In genomic region chr13:75724742-75725504, GRCh38 we compare ENCODE assay signal across 15 cellular contexts.
A peak's percentile ranks its signal among the peaks of the same experiment; 100 is the strongest.
DNase-seq lines count a peak whose midpoint lies in the region; ATAC-seq and TF ChIP-seq lines count a peak whose summit lies in the region.
"Had no signal": no experiment of that assay in that cellular context is flagged by ENCODE, and none has a peak within 500 bp of the region (broad histone marks: within the 10 kb centered on the region; RNA-seq: fewer than 3 reads in every experiment).

No MANE protein-coding gene starts in this region.

- H3K4me1 Mint-ChIP-seq in chondrocyte (ENCODE audit: low read depth), result peaks cover 44% of the 10 kb centered on the region
- H3K4me1 Mint-ChIP-seq: activated CD4-positive, alpha-beta T cell treated with anti-CD3 and anti-CD28 coated beads, Interleukin-2, amount 10 ng/mL, durations not matched to agents 24 days and 14 days had no signal

- no peak for TF ChIP-seq CTCF in chondrocyte (IDR thresholded peaks at IDR 0.05)
- TF ChIP-seq CTCF in omental fat pad (IDR thresholded peaks at IDR 0.05), result no peak

- H3K27ac ChIP-seq in muscle layer of duodenum (ENCODE audit: low read length), result peak overlapping the region; percentile 6
- no peak overlapping the region for H3K27ac ChIP-seq in substantia nigra (ENCODE audit: low read depth, low read length, poor library complexity, severe bottlenecking)
- H3K27ac ChIP-seq: parathyroid adenoma had no signal

- peak overlapping the region; percentile 57 for H3K27ac Mint-ChIP-seq in chondrocyte (ENCODE audit: unreplicated experiment)
- H3K27ac Mint-ChIP-seq: activated CD4-positive, alpha-beta T cell treated with anti-CD3 and anti-CD28 coated beads, Interleukin-2, amount 10 ng/mL, durations not matched to agents 24 days and 14 days had no signal

- no peaks in the 10 kb centered on the region for H3K27me3 Mint-ChIP-seq in chondrocyte (ENCODE audit: low read depth)
- H3K27me3 Mint-ChIP-seq: activated CD4-positive, alpha-beta T cell treated with anti-CD3 and anti-CD28 coated beads, Interleukin-2, amount 10 ng/mL, durations not matched to agents 24 days and 14 days had no signal

- ATAC-seq in omental fat pad (ENCODE audit: low FRiP score), result no peak
- ATAC-seq: body of pancreas had no signal

- DNase-seq in DMS153 treated with DMSO at 0.1 percent for 48 hours (lab: John Stamatoyannopoulos, UW; ENCODE audit: unreplicated experiment), result peak; percentile 55
- DNase-seq in NCI-H1436 treated with DMSO at 0.1 percent for 48 hours (lab: John Stamatoyannopoulos, UW), result peak; percentile 40
- no peak for DNase-seq in chondrocyte (ENCODE audit: low spot score)
- DNase-seq in substantia nigra (lab: John Stamatoyannopoulos, UW), result no peak
- no peak for DNase-seq in omental fat pad (ENCODE audit: low spot score)
- no peak for DNase-seq in SKM-1 (lab: John Stamatoyannopoulos, UW; ENCODE audit: unreplicated experiment)
- no peak for DNase-seq in ACHN
- DNase-seq: activated CD4-positive, alpha-beta T cell treated with anti-CD3 and anti-CD28 coated beads, Interleukin-2, amount 10 ng/mL, durations not matched to agents 24 days and 14 days; body of pancreas; hypothalamus; stimulated activated CD4-positive, alpha-beta T cell treated with anti-CD3 and anti-CD28 coated beads, Interleukin-4, amount 100 ng/mL, for 24 hours; stimulated activated naive CD4-positive, alpha-beta T cell; SW 1271 had no signal

- H3K36me3 ChIP-seq in muscle layer of duodenum (ENCODE audit: control insufficient read depth in 1 of 2, insufficient read depth in 2 of 2, low read length in 2 of 2), result no peaks in the 10 kb centered on the region

- no peaks in the 10 kb centered on the region for H3K27me3 ChIP-seq in muscle layer of duodenum (ENCODE audit: low read depth, low read length)
- H3K27me3 ChIP-seq: body of pancreas had no signal

- no peaks in the 10 kb centered on the region for H3K9me3 ChIP-seq in muscle layer of duodenum (ENCODE audit: control insufficient read depth in 1 of 2, low read length in 2 of 2)
- H3K9me3 ChIP-seq: body of pancreas had no signal

- no peak overlapping the region for H3K4me3 Mint-ChIP-seq in chondrocyte (ENCODE audit: unreplicated experiment)
- H3K4me3 Mint-ChIP-seq: activated CD4-positive, alpha-beta T cell treated with anti-CD3 and anti-CD28 coated beads, Interleukin-2, amount 10 ng/mL, durations not matched to agents 24 days and 14 days had no signal

- no peaks in the 10 kb centered on the region for H3K4me1 ChIP-seq in muscle layer of duodenum (ENCODE audit: control insufficient read depth in 1 of 2, insufficient read depth in 2 of 2, low read length in 2 of 2)
- H3K4me1 ChIP-seq: parathyroid adenoma had no signal

- in situ Hi-C loops in ACHN (cut with HindIII; ENCODE audit: low pct_ligation_motif_present, low pct_unique_long_range_greater_than_20kb, low sequenced_read_pairs), result no loop called here

- peaks cover 10% of the 10 kb centered on the region for H3K36me3 Mint-ChIP-seq in chondrocyte (ENCODE audit: low read depth)

- H3K9me3 Mint-ChIP-seq in chondrocyte (ENCODE audit: low read depth), result no peaks in the 10 kb centered on the region
- H3K9me3 Mint-ChIP-seq: activated CD4-positive, alpha-beta T cell treated with anti-CD3 and anti-CD28 coated beads, Interleukin-2, amount 10 ng/mL, durations not matched to agents 24 days and 14 days had no signal

- H3K4me3 ChIP-seq in muscle layer of duodenum (ENCODE audit: low read depth in 1 of 2, low read length in 2 of 2), result no peak overlapping the region
- H3K4me3 ChIP-seq: body of pancreas had no signal

Comparison
In these comparisons a context has a peak if more than half of its experiments do, and no peak if none do; other contexts are left out.
1. DNase-seq: peak in DMS153 treated with DMSO at 0.1 percent for 48 hours (single experiment) and NCI-H1436 treated with DMSO at 0.1 percent for 48 hours (single experiment); none in chondrocyte (single experiment), substantia nigra (0 of 49), omental fat pad (single experiment), SKM-1 (single experiment) and ACHN (single experiment).